8 cellular contexts compared by ENCODE assay signal in the genomic region with DNA sequence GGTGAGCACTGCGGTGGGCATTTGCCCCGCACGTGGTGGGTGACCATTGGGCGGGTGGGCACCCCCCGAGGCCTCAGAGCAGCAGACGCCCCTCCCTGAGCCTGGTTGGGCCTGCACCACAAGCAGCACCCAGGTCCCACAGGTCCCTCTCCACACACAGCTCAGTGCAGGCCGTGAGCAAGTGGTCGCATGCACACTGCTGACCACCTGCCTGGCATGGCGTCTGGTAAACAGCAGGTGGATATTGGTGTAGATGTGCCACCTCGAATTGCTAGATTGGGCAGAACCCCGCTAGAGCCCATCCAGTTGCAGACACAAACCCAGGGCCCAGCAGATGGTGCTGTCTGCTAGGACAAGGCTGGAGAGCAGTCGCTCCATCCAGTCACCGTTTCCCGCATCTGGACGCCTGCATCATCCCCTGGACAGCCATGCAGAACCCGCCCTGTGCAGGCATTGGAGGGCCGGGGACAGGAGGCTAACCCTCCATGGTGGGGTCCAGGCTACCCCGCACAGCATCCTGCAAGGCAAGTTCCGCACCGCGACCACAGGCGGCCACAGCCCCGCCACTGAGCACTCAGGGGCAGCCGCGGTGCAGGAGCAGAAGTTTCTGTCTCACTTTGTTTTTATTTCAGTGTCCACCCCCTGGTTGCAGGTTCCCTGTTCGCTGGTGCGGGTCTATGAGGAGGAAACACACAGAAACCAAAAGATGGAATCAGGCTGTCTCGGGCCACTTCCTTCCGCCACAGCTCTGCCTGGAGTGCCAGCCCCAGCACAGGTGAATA. TPM values are rescaled to one million over a fixed set of nuclear protein-coding genes. Genes with fewer than 3 reads are reported as not detected.
DNase-seq lines count a peak whose midpoint lies in the region; ATAC-seq and TF ChIP-seq lines count a peak whose summit lies in the region.

No MANE protein-coding gene starts in this region.

- peak; percentile 64 for ATAC-seq in GM19463 (IDR thresholded peaks at IDR 0.05; ENCODE audit: unreplicated experiment)
- peak; percentile 34 for ATAC-seq in activated B cell treated with CpG ODN at 0.5 μM for 24 hours (ENCODE audit: low read depth)
- ATAC-seq in right lobe of liver = peak; percentile 60 to 82 (median 76)

- in situ Hi-C loops in Caki2 (cut with HindIII; ENCODE audit: low pct_unique_long_range_greater_than_20kb, low sequenced_read_pairs) = no loop called here

- CTCF ChIA-PET in activated B cell treated with CpG ODN at 0.5 μM for 24 hours (lab: Charles Lee) = no interaction called here

- H3K27ac Mint-ChIP-seq in activated B cell treated with CpG ODN at 0.5 μM for 24 hours = no peak overlapping the region

- no peaks in the 10 kb centered on the region for H3K36me3 Mint-ChIP-seq in activated B cell treated with CpG ODN at 0.5 μM for 24 hours (ENCODE audit: low read depth)

- peak; percentile 19 for DNase-seq in Caki2 (ENCODE audit: low read depth)
- peak; percentile 75 for DNase-seq in NB4 (ENCODE audit: low read depth)
- no peak for DNase-seq in activated B cell treated with CpG ODN at 0.5 μM for 24 hours
- DNase-seq in central memory CD4-positive, alpha-beta T cell = peak; percentile 35
- DNase-seq in right lobe of liver = peak in 1 of 3 donors; percentile 48
- peak; percentile 11 for DNase-seq in stimulated activated CD8-positive, alpha-beta memory T cell treated with anti-CD3 and anti-CD28 coated beads, Interleukin-12 subunit alpha, Interleukin-12 subunit beta, amount 100 ng/mL, for 24 hours (ENCODE audit: extremely low read depth)
- no peak for DNase-seq in NK-92 treated with Interleukin-12 subunit alpha and Interleukin-12 subunit beta, amount 100 ng/mL, for 24 hours (lab: John Stamatoyannopoulos, UW)

- no peaks in the 10 kb centered on the region for H3K4me1 ChIP-seq in right lobe of liver

- intact Hi-C loops in activated B cell treated with CpG ODN at 0.5 μM for 24 hours (cut with micrococcal nuclease) (loop anchor here (1.0 kb wide), 1 partner anchor 58 kb away; no protein-coding TSS in a partner anchor), right lobe of liver (cut with DNase I) (no loop called here)

- H3K36me3 ChIP-seq in right lobe of liver = no peaks in the 10 kb centered on the region

- no peaks in the 10 kb centered on the region for H3K27me3 ChIP-seq in right lobe of liver

- POLR2A ChIA-PET in activated B cell treated with CpG ODN at 0.5 μM for 24 hours (lab: Charles Lee) = no interaction called here

- 18% methylated on average over 13 of the region's 29 CpGs for WGBS in right lobe of liver (ENCODE audit: insufficient coverage, low coverage, low lambda C conversion rate, missing lambda C conversion rate)

- peak; percentile 61 for TF ChIP-seq CTCF in NB4 (IDR thresholded peaks at IDR 0.05; ENCODE audit: low read depth, low read length)
- TF ChIP-seq CTCF in activated B cell treated with CpG ODN at 0.5 μM for 24 hours (IDR thresholded peaks at IDR 0.05) = no peak
- TF ChIP-seq CTCF in right lobe of liver (IDR thresholded peaks at IDR 0.05) = peak; percentile 28 to 53 (median 40)

- TF ChIP-seq POLR2A in NB4 (IDR thresholded peaks at IDR 0.05; ENCODE audit: extremely low read depth, insufficient read length) (no peak), right lobe of liver (IDR thresholded peaks at IDR 0.05) (no peak)

- H3K4me1 Mint-ChIP-seq in activated B cell treated with CpG ODN at 0.5 μM for 24 hours = peaks cover 10% of the 10 kb centered on the region

- peak overlapping the region; percentile 9 for H3K4me3 Mint-ChIP-seq in activated B cell treated with CpG ODN at 0.5 μM for 24 hours

- H3K27ac ChIP-seq in right lobe of liver = no peak overlapping the region

- H3K9me3 Mint-ChIP-seq in activated B cell treated with CpG ODN at 0.5 μM for 24 hours = no peaks in the 10 kb centered on the region

- peaks cover 7% of the 10 kb centered on the region for H3K27me3 Mint-ChIP-seq in activated B cell treated with CpG ODN at 0.5 μM for 24 hours

- H3K4me3 ChIP-seq in NB4 (ENCODE audit: low read depth, low read length) (no peak overlapping the region), right lobe of liver (no peak overlapping the region)

- H3K9me3 ChIP-seq in right lobe of liver = no peaks in the 10 kb centered on the region

RNA-seq across cellular contexts. Expression of gene RIMBP2, which starts 45.6 kb away (rescaled TPM):
- not detected in 2 replicates for total RNA-seq in Caki2 (2014; rRNA removed; shearing (Covaris generic); ENCODE audit: low replicate concordance)
- total RNA-seq in activated B cell treated with CpG ODN at 0.5 μM for 24 hours (not detected in 2 replicates), right lobe of liver (under 1 TPM in 2 of 6 experiments, not detected in 4; 0.04 to 0.19 TPM)

Comparison
In these comparisons a context has a peak if more than half of its experiments do, and no peak if none do; other contexts are left out.
1. DNase-seq: peak in Caki2 (single experiment), NB4 (single experiment), central memory CD4-positive, alpha-beta T cell (single experiment) and stimulated activated CD8-positive, alpha-beta memory T cell treated with anti-CD3 and anti-CD28 coated beads, Interleukin-12 subunit alpha, Interleukin-12 subunit beta, amount 100 ng/mL, for 24 hours (single experiment); none in activated B cell treated with CpG ODN at 0.5 μM for 24 hours (single experiment) and NK-92 treated with Interleukin-12 subunit alpha and Interleukin-12 subunit beta, amount 100 ng/mL, for 24 hours (single experiment).
2. Peak in every context shown above with its lines, with median percentiles within 50 percentile points of each other: ATAC-seq.